Comparison of ENCODE assay signal across 10 cellular contexts in genomic region chr16:50603206-50604064, GRCh38. TPM values are rescaled to one million over a fixed set of nuclear protein-coding genes. Genes with fewer than 3 reads are reported as not detected.
A peak's percentile ranks its signal among the peaks of the same experiment; 100 is the strongest.
DNase-seq lines count a peak whose midpoint lies in the region; ATAC-seq and TF ChIP-seq lines count a peak whose summit lies in the region.
"Had no signal": no experiment of that assay in that cellular context is flagged by ENCODE, and none has a peak within 500 bp of the region (broad histone marks: within the 10 kb centered on the region; RNA-seq: fewer than 3 reads in every experiment).

No MANE protein-coding gene starts in this region.

- no peaks in the 10 kb centered on the region for H3K27me3 ChIP-seq in RWPE2 (ENCODE audit: insufficient read depth, poor library complexity, severe bottlenecking)
- no peaks in the 10 kb centered on the region for H3K27me3 ChIP-seq in neuronal stem cell (ENCODE audit: control insufficient read depth in 3 of 3, insufficient read depth in 3 of 3, low read depth in 1 of 3, low read length in 3 of 3)

- H3K23ac ChIP-seq in neuronal stem cell (ENCODE audit: low read depth, low read length, poor library complexity) = no peak overlapping the region

- H3K9me3 ChIP-seq in RWPE2 (ENCODE audit: severe bottlenecking) (no peaks in the 10 kb centered on the region), neuronal stem cell (replicated peaks in 1 of 2; ENCODE audit: control insufficient read depth in 2 of 2, insufficient read depth in 1 of 2, low read depth in 1 of 2, low read length in 2 of 2) (no peaks in the 10 kb centered on the region)

- no peak overlapping the region for H2BK5ac ChIP-seq in neuronal stem cell (ENCODE audit: low read length)

- no peak overlapping the region for H3K4me2 ChIP-seq in neuronal stem cell (ENCODE audit: insufficient read depth, low read length, poor library complexity, severe bottlenecking)

- H3K18ac ChIP-seq in neuronal stem cell (ENCODE audit: low read length) = peak overlapping the region; percentile 18

- no peak overlapping the region for H2AK5ac ChIP-seq in neuronal stem cell (ENCODE audit: low read depth, low read length)

- no peak overlapping the region for H2BK12ac ChIP-seq in neuronal stem cell (ENCODE audit: low read length)

- H4K91ac ChIP-seq in neuronal stem cell (ENCODE audit: low read depth, low read length, poor library complexity) = no peak overlapping the region

- DNase-seq in AG20443 (ENCODE audit: low spot score) (peak; percentile 56), RWPE2 (ENCODE audit: low spot score) (no peak), fibroblast of pulmonary artery (ENCODE audit: low read depth) (peak; percentile 31), neuronal stem cell (ENCODE audit: low spot score) (no peak), DMS53 (lab: John Stamatoyannopoulos, UW) (no peak)
- DNase-seq in stimulated activated CD4-positive, alpha-beta T cell treated with anti-CD3 and anti-CD28 coated beads, Interleukin-4, amount 100 ng/mL, for 1 hour = no peak
- DNase-seq in effector CD4-positive, alpha-beta T cell = no peak
- DNase-seq: kidney, NCI-H1436 had no signal

- peaks cover 14% of the 10 kb centered on the region for H3K4me1 ChIP-seq in RWPE2 (ENCODE audit: insufficient read depth, poor library complexity, severe bottlenecking)
- peaks cover 0 to 18% of the 10 kb centered on the region in 2 donors for H3K4me1 ChIP-seq in neuronal stem cell (ENCODE audit: control insufficient read depth in 2 of 2, insufficient read depth in 1 of 2, low read depth in 1 of 2, low read length in 2 of 2)

- ATAC-seq in RWPE2 (ENCODE audit: low read depth) (peak; percentile 24), GM18861 (IDR thresholded peaks at IDR 0.05; ENCODE audit: unreplicated experiment) (no peak)

- no peak overlapping the region for H3K14ac ChIP-seq in neuronal stem cell (ENCODE audit: low read length)

- H2BK15ac ChIP-seq in neuronal stem cell (ENCODE audit: low read length) = no peak overlapping the region

- no peak overlapping the region for H2AFZ ChIP-seq in neuronal stem cell (ENCODE audit: low read length)

- H2BK120ac ChIP-seq in neuronal stem cell (ENCODE audit: low read depth, low read length) = no peak overlapping the region

- H3K4ac ChIP-seq in neuronal stem cell (ENCODE audit: low read length) = no peak overlapping the region

- H3K36me3 ChIP-seq in RWPE2 (ENCODE audit: low read depth) (no peaks in the 10 kb centered on the region), neuronal stem cell (replicated peaks in 1 of 2; ENCODE audit: control insufficient read depth in 2 of 2, insufficient read depth in 2 of 2, low read length in 2 of 2) (no peaks in the 10 kb centered on the region)

- no peak overlapping the region for H4K8ac ChIP-seq in neuronal stem cell (ENCODE audit: low read depth, low read length)

- H3K79me1 ChIP-seq in neuronal stem cell (ENCODE audit: low read depth, low read length) = no peaks in the 10 kb centered on the region

- WGBS in neuronal stem cell (ENCODE audit: extremely low coverage in 2 of 2, insufficient read length in 2 of 2, insufficient replicate concordance in 1 of 2), 2 donors = no CpG with 5 or more reads among the region's 18 CpGs

- H3K27ac ChIP-seq in RWPE2 (ENCODE audit: poor library complexity, severe bottlenecking) (no peak overlapping the region), neuronal stem cell (replicated peaks; ENCODE audit: low read length) (no peak overlapping the region)

- H3K9ac ChIP-seq in neuronal stem cell (ENCODE audit: low read depth, low read length, poor library complexity) = no peak overlapping the region

- H3K4me3 ChIP-seq in RWPE2 (ENCODE audit: severe bottlenecking) (no peak overlapping the region), fibroblast of pulmonary artery (replicated peaks; ENCODE audit: low read depth, low read length) (no peak overlapping the region), neuronal stem cell (ENCODE audit: low read length in 2 of 2) (no peak overlapping the region)

- TF ChIP-seq CTCF in RWPE2 (IDR thresholded peaks at IDR 0.05; ENCODE audit: poor library complexity, severe bottlenecking) (no peak), fibroblast of pulmonary artery (IDR thresholded peaks at IDR 0.05; ENCODE audit: low read length, missing control alignments) (no peak)

RNA-seq across cellular contexts. Expression of gene NKD1, which starts 55.2 kb away (rescaled TPM):
- 1.4 TPM for polyA plus RNA-seq in neuronal stem cell (2013, experiment 1 of 2)
- polyA plus RNA-seq in neuronal stem cell (2013, experiment 2 of 2) = 1.7 TPM

Comparison
In these comparisons a context has a peak if more than half of its experiments do, and no peak if none do; other contexts are left out.
1. DNase-seq: peak in AG20443 (single experiment) and fibroblast of pulmonary artery (single experiment); none in RWPE2 (single experiment), neuronal stem cell (single experiment), stimulated activated CD4-positive, alpha-beta T cell treated with anti-CD3 and anti-CD28 coated beads, Interleukin-4, amount 100 ng/mL, for 1 hour (single experiment), effector CD4-positive, alpha-beta T cell (single experiment) and DMS53 (single experiment).